In genomic region chr12:102430661-102431060, GRCh38 we compare ENCODE assay signal across 19 cellular contexts. TPM values are rescaled to one million over a fixed set of nuclear protein-coding genes. Genes with fewer than 3 reads are reported as not detected.
DNase-seq lines count a peak whose midpoint lies in the region; ATAC-seq, FAIRE-seq and TF ChIP-seq lines count a peak whose summit lies in the region.
"Had no signal": no experiment of that assay in that cellular context is flagged by ENCODE, and none has a peak within 500 bp of the region (broad histone marks: within the 10 kb centered on the region; RNA-seq: fewer than 3 reads in every experiment).

No MANE protein-coding gene starts in this region.

- BruUV-seq in HepG2 (replicated peaks; lab: Mats Ljungman, UMichigan): no TSS peak

- TF ChIP-seq CTCF in esophagus muscularis mucosa (IDR thresholded peaks at IDR 0.05) (no peak), psoas muscle (IDR thresholded peaks at IDR 0.05) (no peak), HepG2 (CRISPR knock-in tag; IDR thresholded peaks at IDR 0.05) (no peak)

- WGBS in esophagus muscularis mucosa: 57% methylated on average over 3 of the region's 3 CpGs
- 26 to 48% (median 29%) methylated on average over 3 of the region's 3 CpGs for WGBS in psoas muscle, 3 donors
- WGBS in HepG2 (ENCODE audit: low lambda C conversion rate): 1% methylated on average over 3 of the region's 3 CpGs

- no peak for TF ChIP-seq EP300 in esophagus muscularis mucosa (IDR thresholded peaks at IDR 0.05)
- no peak for TF ChIP-seq EP300 in HepG2 (IDR thresholded peaks at IDR 0.05; ENCODE audit: low read depth in 2 of 2, low read length in 2 of 2)
- no peak for TF ChIP-seq EP300 in HepG2 (CRISPR knock-in tag; IDR thresholded peaks at IDR 0.05; ENCODE audit: borderline replicate concordance)

- intact Hi-C loops in esophagus muscularis mucosa (cut with DNase I): no loop called here
- intact Hi-C loops in psoas muscle (cut with DNase I): no loop called here
- intact Hi-C loops in HepG2 (cut with micrococcal nuclease; ENCODE audit: unreplicated experiment): no loop called here

- no peaks in the 10 kb centered on the region for H4K20me1 ChIP-seq in HepG2 (ENCODE audit: insufficient read depth, low read length)

- TF ChIP-seq POLR2A in esophagus muscularis mucosa (IDR thresholded peaks at IDR 0.05; ENCODE audit: low read depth) (no peak), HepG2 (IDR thresholded peaks at IDR 0.05; ENCODE audit: insufficient read depth in 1 of 2, low read depth in 2 of 2, low read length in 2 of 2) (no peak)

- H3K9ac ChIP-seq in HepG2 (ENCODE audit: insufficient read depth, low read depth, low read length): no peak overlapping the region

- DNase-seq in AG08395 (ENCODE audit: low spot score) (peak; percentile 36), EL (peak; percentile 34), esophagus muscularis mucosa (ENCODE audit: extremely low spot score) (no peak), psoas muscle (peak; percentile 15 to 56), substantia nigra (lab: John Stamatoyannopoulos, UW) (no peak), HepG2 (ENCODE audit: low spot score) (no peak)
- no peak for DNase-seq in activated CD8-positive, alpha-beta memory T cell treated with anti-CD3 and anti-CD28 coated beads, Interleukin-2, amount 50 U/mL, for 4 hours
- DNase-seq: AML-193, Caco-2, H9, NCI-H1417, NCI-H2029, NCI-H2171 treated with DMSO at 0.1 percent for 48 hours, NCI-H774, PC-9 had no signal

- FAIRE-seq in HepG2 (lab: Jason Lieb, UNC): no peak
- FAIRE-seq: A549 had no signal

- H3K36me3 ChIP-seq in esophagus muscularis mucosa (no peaks in the 10 kb centered on the region), psoas muscle (ENCODE audit: insufficient read depth in 1 of 2, low read depth in 1 of 2) (no peaks in the 10 kb centered on the region), HepG2 (replicated peaks in 1 of 2; ENCODE audit: control insufficient read depth in 1 of 2, insufficient read depth in 2 of 2, low read length in 2 of 2) (no peaks in the 10 kb centered on the region)

- CTCF ChIA-PET in HepG2 (lab: Yijun Ruan, JAX; ENCODE audit: low intra/inter-chr PET ratio, low total read pairs): no interaction called here

- POLR2A ChIA-PET in HepG2 (lab: Yijun Ruan, JAX): no interaction called here

- no peak for TF ChIP-seq RAD21 in HepG2 (CRISPR knock-in tag; IDR thresholded peaks at IDR 0.05)

- H3K79me2 ChIP-seq in HepG2 (ENCODE audit: insufficient read depth, low read length): no peaks in the 10 kb centered on the region

- H3K27ac ChIP-seq in esophagus muscularis mucosa (replicated peaks in 1 of 4) (peak overlapping the region in 3 of 4 donors; percentile 24 to 52 (median 43)), psoas muscle (peak overlapping the region; percentile 49), substantia nigra (ENCODE audit: low read depth, low read length, poor library complexity, severe bottlenecking) (no peak overlapping the region), HepG2 (ENCODE audit: extremely low read length, insufficient read depth, low read length) (no peak overlapping the region)
- H3K27ac ChIP-seq: A549, PC-9 had no signal

- in situ Hi-C loops in HepG2 (cut with HindIII; ENCODE audit: extremely low pct_ligation_motif_present, low pct_unique_long_range_greater_than_20kb): no loop called here

- H3K9me3 ChIP-seq in esophagus muscularis mucosa: no peaks in the 10 kb centered on the region
- no peaks in the 10 kb centered on the region for H3K9me3 ChIP-seq in psoas muscle
- no peaks in the 10 kb centered on the region for H3K9me3 ChIP-seq in HepG2 (ENCODE audit: low read length)
- H3K9me3 ChIP-seq: A549, Caco-2 had no signal

- no peak overlapping the region for H2AFZ ChIP-seq in HepG2 (ENCODE audit: low read length)
- H2AFZ ChIP-seq: PC-9 had no signal

- H3K4me1 ChIP-seq in esophagus muscularis mucosa (peaks cover 13 to 29% (median 26%) of the 10 kb centered on the region in 4 donors), psoas muscle (peaks cover 17% of the 10 kb centered on the region), HepG2 (ENCODE audit: insufficient read depth, low read length) (peaks cover under 1% of the 10 kb centered on the region)
- H3K4me1 ChIP-seq: A549 had no signal

- H3K4me2 ChIP-seq in HepG2 (ENCODE audit: low read depth, low read length): no peak overlapping the region
- H3K4me2 ChIP-seq: A549, PC-9 had no signal

- ATAC-seq in psoas muscle: peak in 1 of 4 donors; percentile 15
- no peak for ATAC-seq in GM21737 (IDR thresholded peaks at IDR 0.05; ENCODE audit: unreplicated experiment)
- ATAC-seq in HepG2: no peak
- ATAC-seq: A549 had no signal

- H3K27me3 ChIP-seq in esophagus muscularis mucosa (no peaks in the 10 kb centered on the region), psoas muscle (ENCODE audit: insufficient read depth in 3 of 3, low read length in 2 of 3) (no peaks in the 10 kb centered on the region), HepG2 (ENCODE audit: control insufficient read depth in 1 of 2, insufficient read depth in 2 of 2, low read length in 2 of 2) (no peaks in the 10 kb centered on the region)

- no peak overlapping the region for H3K4me3 ChIP-seq in esophagus muscularis mucosa
- H3K4me3 ChIP-seq in psoas muscle: no peak overlapping the region
- H3K4me3 ChIP-seq in HepG2 (replicated peaks in 1 of 3; ENCODE audit: insufficient read depth in 1 of 3, low read depth in 2 of 3, low read length in 3 of 3): no peak overlapping the region
- H3K4me3 ChIP-seq: A549, PC-9 had no signal

TF ChIP-seq in HepG2, 621 proteins besides CTCF, POLR2A, EP300 and RAD21:
- no peak for TF ChIP-seq TBL1XR1 (IDR thresholded peaks at IDR 0.05; ENCODE audit: borderline replicate concordance, low read length, partially characterized antibody)
- TF ChIP-seq SUZ12 (IDR thresholded peaks at IDR 0.05; ENCODE audit: low read depth, low read length): no peak
- no peak for TF ChIP-seq ZNF225 (CRISPR knock-in tag; IDR thresholded peaks at IDR 0.05)
- TF ChIP-seq HOXA7 (CRISPR knock-in tag; IDR thresholded peaks at IDR 0.05): no peak
- TF ChIP-seq ZNF619 (CRISPR knock-in tag; IDR thresholded peaks at IDR 0.05): no peak
- TF ChIP-seq ZMYM3 (CRISPR knock-in tag; IDR thresholded peaks at IDR 0.05): no peak
- TF ChIP-seq PCBP2 (optimal IDR thresholded peaks at IDR 0.05; ENCODE audit: low read depth, low read length, poor library complexity, severe bottlenecking): no peak

RNA-seq across cellular contexts. Expression of gene IGF1, which starts 49.7 kb away (rescaled TPM):
- total RNA-seq in esophagus muscularis mucosa (10 to 100 TPM; 15.4 to 79.4 (median 45.3) TPM), psoas muscle (10 to 100 TPM; 15.0 to 30.2 (median 22.3) TPM), HepG2 (2016; rRNA removed; fragmentation: Illumina TruSeq; extraction: Trizol) (not detected in 2 replicates)
- polyA plus RNA-seq in psoas muscle (10 to 100 TPM in 2 of 3 donors, 1 to 10 TPM in 1; 5.3 to 18.7 (median 10.4) TPM), HepG2 (2011; rRNA removed) (not detected in 2 replicates)
- total RNA-seq in HepG2 (2016; cell fraction: cytosol; rRNA removed; fragmentation: Illumina TruSeq; extraction: Trizol; ENCODE audit: low read depth): not detected in 2 replicates
- total RNA-seq in HepG2 (2016; cell fraction: insoluble cytoplasmic fraction; rRNA removed; fragmentation: Illumina TruSeq; extraction: Trizol): not detected in 2 replicates
- total RNA-seq in HepG2 (2016; cell fraction: membrane; rRNA removed; fragmentation: Illumina TruSeq; extraction: Trizol): not detected in 2 replicates
- total RNA-seq in HepG2 (2016; cell fraction: nucleus; rRNA removed; fragmentation: Illumina TruSeq; extraction: Trizol): not detected in 2 replicates
- not detected in 2 replicates for polyA plus RNA-seq in HepG2 (2011; cell fraction: cytosol; rRNA removed)
- not detected in 2 replicates for polyA plus RNA-seq in HepG2 (2011; cell fraction: nucleus; rRNA removed)
- not detected in 2 replicates for polyA plus RNA-seq in HepG2 (2012)
- polyA plus RNA-seq in HepG2 (2016; cell fraction: cytosol; fragmentation: Illumina TruSeq; extraction: Trizol; ENCODE audit: low read depth): not detected in 2 replicates
- not detected in 2 replicates for polyA plus RNA-seq in HepG2 (2016; cell fraction: insoluble cytoplasmic fraction; fragmentation: Illumina TruSeq; extraction: Trizol; ENCODE audit: low read depth)
- polyA plus RNA-seq in HepG2 (2016; cell fraction: membrane; fragmentation: Illumina TruSeq; extraction: Trizol; ENCODE audit: low read depth): not detected in 2 replicates
- not detected in 2 replicates for polyA plus RNA-seq in HepG2 (2016; cell fraction: nucleus; fragmentation: Illumina TruSeq; extraction: Trizol; ENCODE audit: insufficient read depth, low read depth)
- not detected in 2 replicates for polyA minus RNA-seq in HepG2 (2011; rRNA and poly(A)+ RNA removed; ENCODE audit: low replicate concordance)
- polyA minus RNA-seq in HepG2 (2011; cell fraction: cytosol; rRNA and poly(A)+ RNA removed): not detected in 2 replicates
- polyA minus RNA-seq in HepG2 (2011; cell fraction: nucleus; rRNA and poly(A)+ RNA removed): not detected in 2 replicates
- total RNA-seq: H9, HT1080, NCI-H460, PC-9 had no signal

Comparison
In these comparisons a context has a peak if more than half of its experiments do, and no peak if none do; other contexts are left out.
1. DNase-seq: peak in AG08395 (single experiment), EL (single experiment) and psoas muscle (2 of 2); none in esophagus muscularis mucosa (single experiment), substantia nigra (0 of 49), activated CD8-positive, alpha-beta memory T cell treated with anti-CD3 and anti-CD28 coated beads, Interleukin-2, amount 50 U/mL, for 4 hours (single experiment) and HepG2 (single experiment).
2. H3K27ac ChIP-seq: peak in esophagus muscularis mucosa (3 of 4) and psoas muscle (single experiment); none in substantia nigra (single experiment) and HepG2 (single experiment).
3. RNA of gene IGF1, which starts 49.7 kb away (total RNA-seq): 15.4 to 79.4 TPM in esophagus muscularis mucosa and 15.0 to 30.2 TPM in psoas muscle; not detected in HepG2; every median in the first group is over 10 times any median in the second.